1 cellular context compared by ENCODE assay signal in the genomic region with DNA sequence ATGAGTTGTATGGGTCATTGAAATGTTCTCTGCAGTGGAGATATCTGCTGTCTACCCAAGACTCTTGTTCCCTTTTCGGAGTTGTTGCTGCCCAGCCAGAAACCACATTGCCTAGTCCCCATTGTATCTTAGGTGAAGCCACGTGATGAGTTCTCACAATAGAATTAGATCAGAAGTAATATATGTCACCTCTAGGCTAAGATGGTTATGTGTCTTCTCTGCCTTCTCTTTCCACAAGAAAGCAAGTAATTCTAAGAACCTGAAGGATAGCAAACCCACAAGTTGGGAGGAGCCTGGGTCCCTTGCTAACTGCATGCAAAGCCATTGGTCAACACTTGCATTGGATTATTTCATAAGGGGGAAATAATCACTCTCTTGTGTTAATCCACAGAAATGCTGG.
TF ChIP-seq lines count a peak whose summit lies in the region.

No MANE protein-coding gene starts in this region.

TF ChIP-seq in HepG2, 621 proteins besides CTCF, POLR2A, EP300 and RAD21 (continued from another document):
- TF ChIP-seq, protein P1, sequence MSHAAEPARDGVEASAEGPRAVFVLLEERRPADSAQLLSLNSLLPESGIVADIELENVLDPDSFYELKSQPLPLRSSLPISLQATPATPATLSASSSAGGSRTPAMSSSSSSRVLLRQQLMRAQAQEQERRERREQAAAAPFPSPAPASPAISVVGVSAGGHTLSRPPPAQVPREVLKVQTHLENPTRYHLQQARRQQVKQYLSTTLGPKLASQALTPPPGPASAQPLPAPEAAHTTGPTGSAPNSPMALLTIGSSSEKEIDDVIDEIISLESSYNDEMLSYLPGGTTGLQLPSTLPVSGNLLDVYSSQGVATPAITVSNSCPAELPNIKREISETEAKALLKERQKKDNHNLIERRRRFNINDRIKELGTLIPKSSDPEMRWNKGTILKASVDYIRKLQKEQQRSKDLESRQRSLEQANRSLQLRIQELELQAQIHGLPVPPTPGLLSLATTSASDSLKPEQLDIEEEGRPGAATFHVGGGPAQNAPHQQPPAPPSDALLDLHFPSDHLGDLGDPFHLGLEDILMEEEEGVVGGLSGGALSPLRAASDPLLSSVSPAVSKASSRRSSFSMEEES (CRISPR knock-in tag; IDR thresholded peaks at IDR 0.05), result no peak
- TF ChIP-seq ASH2L (IDR thresholded peaks at IDR 0.05; ENCODE audit: insufficient read length, low read depth, low read length), result no peak
- TF ChIP-seq HNF1B (CRISPR knock-in tag; IDR thresholded peaks at IDR 0.05), result no peak
- no peak for TF ChIP-seq DPF2 (CRISPR knock-in tag; IDR thresholded peaks at IDR 0.05; ENCODE audit: borderline replicate concordance, low read depth)
- no peak for TF ChIP-seq SYNCRIP (IDR thresholded peaks at IDR 0.05; ENCODE audit: insufficient read depth, low read depth, low read length)
- TF ChIP-seq NCOA2 (CRISPR knock-in tag; IDR thresholded peaks at IDR 0.05), result no peak
- TF ChIP-seq ATM (IDR thresholded peaks at IDR 0.05; ENCODE audit: borderline replicate concordance), result no peak
- TF ChIP-seq ZNF670 (CRISPR knock-in tag; IDR thresholded peaks at IDR 0.05; ENCODE audit: borderline replicate concordance), result no peak
- TF ChIP-seq ZNF878 (CRISPR knock-in tag; IDR thresholded peaks at IDR 0.05), result no peak
- no peak for TF ChIP-seq KAT2B (IDR thresholded peaks at IDR 0.05; ENCODE audit: borderline replicate concordance, low read depth, low read length)
- TF ChIP-seq ELF1 (CRISPR knock-in tag; IDR thresholded peaks at IDR 0.05), result no peak
TF ChIP-seq in HepG2: peak in this region for 0.
